ENCODE assay signal across 18 cellular contexts in genomic region chr17:2745317-2746037, GRCh38. TPM values are rescaled to one million over a fixed set of nuclear protein-coding genes. Genes with fewer than 3 reads are reported as not detected.
"Had no signal": no experiment of that assay in that cellular context is flagged by ENCODE, and none has a peak within 500 bp of the region (broad histone marks: within the 10 kb centered on the region; RNA-seq: fewer than 3 reads in every experiment).

No MANE protein-coding gene starts in this region.

- DNase-seq: activated B cell treated with CpG ODN at 0.5 μM for 24 hours; activated CD4-positive, alpha-beta T cell treated with anti-CD3 and anti-CD28 coated beads, Interleukin-2, amount 10 ng/mL, durations not matched to agents 7 days and 5 days; activated naive CD4-positive, alpha-beta T cell treated with anti-CD3 and anti-CD28 coated beads, Interleukin-2, amount 10 ng/mL, durations not matched to agents 7 days and 5 days; activated T-cell treated with anti-CD3 and anti-CD28 coated beads for 4 hours; body of pancreas; islet precursor cell; naive B cell; stimulated activated CD4-positive, alpha-beta T cell treated with anti-CD3 and anti-CD28 coated beads, Interleukin-4, amount 100 ng/mL, for 1 hour had no signal

- H3K4me3 Mint-ChIP-seq: activated B cell treated with CpG ODN at 0.5 μM for 24 hours; activated CD4-positive, alpha-beta T cell treated with anti-CD3 and anti-CD28 coated beads, Interleukin-2, amount 10 ng/mL, durations not matched to agents 7 days and 5 days; activated naive CD4-positive, alpha-beta T cell treated with anti-CD3 and anti-CD28 coated beads, Interleukin-2, amount 10 ng/mL, durations not matched to agents 7 days and 5 days; naive B cell; stimulated activated naive CD8-positive, alpha-beta T cell treated with anti-CD3 and anti-CD28 coated beads, Interleukin-15, Interleukin-2, amounts not matched to agents 100 ng/mL and 50 ng/mL, for 24 hours; T-helper 1 cell treated with Interleukin-12 subunit alpha and Interleukin-12 subunit beta and Interleukin-4 antibody, amounts not matched to agents 30 μg/mL and 1 μg/mL, for 36 hours had no signal

- H3K27ac ChIP-seq: body of pancreas, SK-N-MC, thoracic aorta had no signal

- ATAC-seq: body of pancreas, esophagus mucosa, left lobe of liver had no signal

- H3K27me3 ChIP-seq: body of pancreas had no signal

- H3K4me1 Mint-ChIP-seq: activated CD4-positive, alpha-beta T cell treated with anti-CD3 and anti-CD28 coated beads, Interleukin-2, amount 10 ng/mL, durations not matched to agents 7 days and 5 days; activated naive CD4-positive, alpha-beta T cell treated with anti-CD3 and anti-CD28 coated beads, Interleukin-2, amount 10 ng/mL, durations not matched to agents 7 days and 5 days; naive B cell had no signal

- H3K27ac Mint-ChIP-seq: activated B cell treated with CpG ODN at 0.5 μM for 24 hours; activated CD4-positive, alpha-beta T cell treated with anti-CD3 and anti-CD28 coated beads, Interleukin-2, amount 10 ng/mL, durations not matched to agents 7 days and 5 days; activated naive CD4-positive, alpha-beta T cell treated with anti-CD3 and anti-CD28 coated beads, Interleukin-2, amount 10 ng/mL, durations not matched to agents 7 days and 5 days; activated T-helper 2 cell treated with anti-CD3 and anti-CD28 coated beads, Interferon-gamma antibody, Interleukin-2, Interleukin-4, amounts not matched to agents 10 μg/mL and 5 μg/mL and 100 μg/mL, durations not matched to agents 14 hours and 24 hours and 36 hours; naive B cell; stimulated activated naive CD8-positive, alpha-beta T cell treated with anti-CD3 and anti-CD28 coated beads, Interleukin-15, Interleukin-2, amounts not matched to agents 100 ng/mL and 50 ng/mL, for 24 hours; T-helper 1 cell treated with Interleukin-12 subunit alpha and Interleukin-12 subunit beta and Interleukin-4 antibody, amounts not matched to agents 30 μg/mL and 1 μg/mL, for 36 hours had no signal

- H3K9me3 ChIP-seq: body of pancreas, thoracic aorta had no signal

- H3K36me3 Mint-ChIP-seq: activated naive CD4-positive, alpha-beta T cell treated with anti-CD3 and anti-CD28 coated beads, Interleukin-2, amount 10 ng/mL, durations not matched to agents 7 days and 5 days; naive B cell had no signal

- H3K36me3 ChIP-seq: thoracic aorta had no signal

- H3K4me3 ChIP-seq: body of pancreas, SK-N-MC, thoracic aorta had no signal

- H3K9me3 Mint-ChIP-seq: activated B cell treated with CpG ODN at 0.5 μM for 24 hours; activated CD4-positive, alpha-beta T cell treated with anti-CD3 and anti-CD28 coated beads, Interleukin-2, amount 10 ng/mL, durations not matched to agents 7 days and 5 days; activated naive CD4-positive, alpha-beta T cell treated with anti-CD3 and anti-CD28 coated beads, Interleukin-2, amount 10 ng/mL, durations not matched to agents 7 days and 5 days; activated T-helper 2 cell treated with anti-CD3 and anti-CD28 coated beads, Interferon-gamma antibody, Interleukin-2, Interleukin-4, amounts not matched to agents 10 μg/mL and 5 μg/mL and 100 μg/mL, durations not matched to agents 14 hours and 24 hours and 36 hours; stimulated activated naive CD8-positive, alpha-beta T cell treated with anti-CD3 and anti-CD28 coated beads, Interleukin-15, Interleukin-2, amounts not matched to agents 100 ng/mL and 50 ng/mL, for 24 hours; T-helper 1 cell treated with Interleukin-12 subunit alpha and Interleukin-12 subunit beta and Interleukin-4 antibody, amounts not matched to agents 30 μg/mL and 1 μg/mL, for 36 hours had no signal

RNA-seq across cellular contexts. Expression of gene CCDC92B, which starts 4.0 kb away (rescaled TPM):
- total RNA-seq: activated B cell treated with CpG ODN at 0.5 μM for 24 hours; activated CD8-positive, alpha-beta memory T cell treated with anti-CD3 and anti-CD28 coated beads for 36 hours; dermis microvascular lymphatic vessel endothelial cell; left lobe of liver; pulmonary artery endothelial cell had no signal
